1 cellular context compared by ENCODE assay signal in genomic region chr9:130769004-130769403, GRCh38.
TF ChIP-seq lines count a peak whose summit lies in the region.

No MANE protein-coding gene starts in this region.

TF ChIP-seq in WTC11, 78 proteins besides CTCF, POLR2A, EP300 and RAD21 (continued from another document):
- TF ChIP-seq ZNF121 (CRISPR knock-in tag; IDR thresholded peaks at IDR 0.05) = no peak
- TF ChIP-seq NR1H2 (CRISPR knock-in tag; IDR thresholded peaks at IDR 0.05) = no peak
- no peak for TF ChIP-seq ELF4 (CRISPR knock-in tag; IDR thresholded peaks at IDR 0.05; ENCODE audit: low read depth)
- TF ChIP-seq, protein P1, sequence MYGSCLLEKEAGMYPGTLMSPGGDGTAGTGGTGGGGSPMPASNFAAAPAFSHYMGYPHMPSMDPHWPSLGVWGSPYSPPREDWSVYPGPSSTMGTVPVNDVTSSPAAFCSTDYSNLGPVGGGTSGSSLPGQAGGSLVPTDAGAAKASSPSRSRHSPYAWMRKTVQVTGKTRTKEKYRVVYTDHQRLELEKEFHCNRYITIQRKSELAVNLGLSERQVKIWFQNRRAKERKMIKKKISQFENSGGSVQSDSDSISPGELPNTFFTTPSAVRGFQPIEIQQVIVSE (CRISPR knock-in tag; IDR thresholded peaks at IDR 0.05; ENCODE audit: borderline replicate concordance) = no peak
- no peak for TF ChIP-seq IRF2 (CRISPR knock-in tag; IDR thresholded peaks at IDR 0.05; ENCODE audit: borderline replicate concordance, low read depth)
- TF ChIP-seq ZNF138 (CRISPR knock-in tag; conservative IDR thresholded peaks at IDR 0.05) = no peak
- no peak for TF ChIP-seq ZMAT4 (CRISPR knock-in tag; IDR thresholded peaks at IDR 0.05)
- no peak for TF ChIP-seq TP53 (CRISPR knock-in tag; IDR thresholded peaks at IDR 0.05)
- no peak for TF ChIP-seq NR2C2 (CRISPR knock-in tag; IDR thresholded peaks at IDR 0.05)
- no peak for TF ChIP-seq GRHL2 (CRISPR knock-in tag; IDR thresholded peaks at IDR 0.05; ENCODE audit: insufficient replicate concordance, severe bottlenecking)
- TF ChIP-seq ESRRA (CRISPR knock-in tag; IDR thresholded peaks at IDR 0.05; ENCODE audit: borderline replicate concordance) = no peak
